2 cellular contexts compared by ENCODE assay signal in the genomic region with DNA sequence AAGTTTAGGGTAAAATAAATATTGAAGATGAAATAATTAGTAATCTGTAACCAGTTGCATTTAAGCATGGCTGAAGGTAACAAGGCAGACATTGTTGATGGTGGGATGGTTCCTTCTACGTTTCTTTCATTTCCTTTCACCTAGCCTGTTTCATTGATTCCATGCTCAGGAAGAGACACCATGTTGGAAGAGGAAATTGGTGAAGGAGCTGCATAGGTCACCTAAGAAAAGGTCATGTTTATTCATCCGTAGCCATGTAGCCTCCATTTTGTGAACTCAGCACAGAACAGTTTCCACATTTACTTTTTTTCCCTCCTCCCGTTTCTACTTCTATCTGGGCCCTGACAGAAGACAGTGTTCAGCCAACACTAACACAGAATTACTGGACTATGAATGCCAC.
TF ChIP-seq lines count a peak whose summit lies in the region.

No MANE protein-coding gene starts in this region.

TF ChIP-seq in IMR-90, 13 proteins besides CTCF, POLR2A, EP300 and RAD21:
- TF ChIP-seq NFE2L2 (IDR thresholded peaks at IDR 0.05; ENCODE audit: low read depth, low read length) (no peak), CEBPB (IDR thresholded peaks at IDR 0.05; ENCODE audit: low read depth, low read length) (no peak), RCOR1 (IDR thresholded peaks at IDR 0.05; ENCODE audit: insufficient replicate concordance, low read length) (no peak), MAFK (IDR thresholded peaks at IDR 0.05; ENCODE audit: low read depth, low read length) (no peak), MAZ (IDR thresholded peaks at IDR 0.05; ENCODE audit: borderline replicate concordance, low read depth, low read length) (no peak), CHD1 (IDR thresholded peaks at IDR 0.05; ENCODE audit: low read depth, low read length) (no peak), FOS (IDR thresholded peaks at IDR 0.05; ENCODE audit: low read depth, low read length) (no peak), MXI1 (IDR thresholded peaks at IDR 0.05; ENCODE audit: borderline replicate concordance, low read depth, low read length) (no peak), RFX5 (IDR thresholded peaks at IDR 0.05; ENCODE audit: low read depth, low read length) (no peak), SMC3 (IDR thresholded peaks at IDR 0.05; ENCODE audit: low read depth, low read length) (no peak), BHLHE40 (IDR thresholded peaks at IDR 0.05; ENCODE audit: low read depth, low read length) (no peak)
- TF ChIP-seq, protein P1, sequence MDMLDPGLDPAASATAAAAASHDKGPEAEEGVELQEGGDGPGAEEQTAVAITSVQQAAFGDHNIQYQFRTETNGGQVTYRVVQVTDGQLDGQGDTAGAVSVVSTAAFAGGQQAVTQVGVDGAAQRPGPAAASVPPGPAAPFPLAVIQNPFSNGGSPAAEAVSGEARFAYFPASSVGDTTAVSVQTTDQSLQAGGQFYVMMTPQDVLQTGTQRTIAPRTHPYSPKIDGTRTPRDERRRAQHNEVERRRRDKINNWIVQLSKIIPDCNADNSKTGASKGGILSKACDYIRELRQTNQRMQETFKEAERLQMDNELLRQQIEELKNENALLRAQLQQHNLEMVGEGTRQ (IDR thresholded peaks at IDR 0.05; ENCODE audit: low read depth, low read length) = no peak
- TF ChIP-seq, protein P2, sequence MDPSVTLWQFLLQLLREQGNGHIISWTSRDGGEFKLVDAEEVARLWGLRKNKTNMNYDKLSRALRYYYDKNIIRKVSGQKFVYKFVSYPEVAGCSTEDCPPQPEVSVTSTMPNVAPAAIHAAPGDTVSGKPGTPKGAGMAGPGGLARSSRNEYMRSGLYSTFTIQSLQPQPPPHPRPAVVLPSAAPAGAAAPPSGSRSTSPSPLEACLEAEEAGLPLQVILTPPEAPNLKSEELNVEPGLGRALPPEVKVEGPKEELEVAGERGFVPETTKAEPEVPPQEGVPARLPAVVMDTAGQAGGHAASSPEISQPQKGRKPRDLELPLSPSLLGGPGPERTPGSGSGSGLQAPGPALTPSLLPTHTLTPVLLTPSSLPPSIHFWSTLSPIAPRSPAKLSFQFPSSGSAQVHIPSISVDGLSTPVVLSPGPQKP (IDR thresholded peaks at IDR 0.05; ENCODE audit: borderline replicate concordance, low read depth, low read length) = no peak

TF ChIP-seq in WTC11, 78 proteins besides CTCF, POLR2A, EP300 and RAD21:
- no peak for TF ChIP-seq TEAD1 (CRISPR knock-in tag; IDR thresholded peaks at IDR 0.05)
- no peak for TF ChIP-seq ZNF396 (CRISPR knock-in tag; IDR thresholded peaks at IDR 0.05; ENCODE audit: borderline replicate concordance)
- TF ChIP-seq FOXP1 (CRISPR knock-in tag; IDR thresholded peaks at IDR 0.05; ENCODE audit: borderline replicate concordance) = no peak
- TF ChIP-seq ELF4 (CRISPR knock-in tag; IDR thresholded peaks at IDR 0.05; ENCODE audit: low read depth) = no peak
- no peak for TF ChIP-seq ZNF416 (CRISPR knock-in tag; IDR thresholded peaks at IDR 0.05)
- TF ChIP-seq GRHL2 (CRISPR knock-in tag; IDR thresholded peaks at IDR 0.05; ENCODE audit: insufficient replicate concordance, severe bottlenecking) = no peak
- no peak for TF ChIP-seq ARID4B (CRISPR knock-in tag; IDR thresholded peaks at IDR 0.05; ENCODE audit: borderline replicate concordance)
- TF ChIP-seq CREM (CRISPR knock-in tag; IDR thresholded peaks at IDR 0.05) = no peak
- TF ChIP-seq JAZF1 (CRISPR knock-in tag; IDR thresholded peaks at IDR 0.05) = no peak
- no peak for TF ChIP-seq FOXJ3 (CRISPR knock-in tag; IDR thresholded peaks at IDR 0.05; ENCODE audit: borderline replicate concordance)
- TF ChIP-seq, protein P3, sequence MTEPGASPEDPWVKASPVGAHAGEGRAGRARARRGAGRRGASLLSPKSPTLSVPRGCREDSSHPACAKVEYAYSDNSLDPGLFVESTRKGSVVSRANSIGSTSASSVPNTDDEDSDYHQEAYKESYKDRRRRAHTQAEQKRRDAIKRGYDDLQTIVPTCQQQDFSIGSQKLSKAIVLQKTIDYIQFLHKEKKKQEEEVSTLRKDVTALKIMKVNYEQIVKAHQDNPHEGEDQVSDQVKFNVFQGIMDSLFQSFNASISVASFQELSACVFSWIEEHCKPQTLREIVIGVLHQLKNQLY (CRISPR knock-in tag; IDR thresholded peaks at IDR 0.05) = no peak
- TF ChIP-seq TCF7 (CRISPR knock-in tag; IDR thresholded peaks at IDR 0.05; ENCODE audit: low read depth) = no peak
- no peak for TF ChIP-seq SP1 (CRISPR knock-in tag; conservative IDR thresholded peaks at IDR 0.05)
- TF ChIP-seq STAT6 (CRISPR knock-in tag; conservative IDR thresholded peaks at IDR 0.05; ENCODE audit: low read depth) = no peak
